18 cellular contexts compared by ENCODE assay signal in genomic region chr1:151970128-151970527, GRCh38. TPM values are rescaled to one million over a fixed set of nuclear protein-coding genes. Genes with fewer than 3 reads are reported as not detected.
DNase-seq lines count a peak whose midpoint lies in the region; ATAC-seq and TF ChIP-seq lines count a peak whose summit lies in the region.
"Had no signal": no experiment of that assay in that cellular context is flagged by ENCODE, and none has a peak within 500 bp of the region (broad histone marks: within the 10 kb centered on the region; RNA-seq: fewer than 3 reads in every experiment).

No MANE protein-coding gene starts in this region.

- peaks cover 34% of the 10 kb centered on the region for H3K4me1 Mint-ChIP-seq in activated naive CD8-positive, alpha-beta T cell treated with anti-CD3 and anti-CD28 coated beads, Interleukin-2, amount 50 U/mL, for 24 hours

- in situ Hi-C loops in GM23248 (cut with MboI) = no loop called here

- TF ChIP-seq POLR2A in esophagus squamous epithelium (IDR thresholded peaks at IDR 0.05) = no peak

- H3K4me3 ChIP-seq in GM23248 = no peak overlapping the region
- no peak overlapping the region for H3K4me3 ChIP-seq in RWPE2 (ENCODE audit: severe bottlenecking)
- no peak overlapping the region for H3K4me3 ChIP-seq in esophagus squamous epithelium
- no peak overlapping the region for H3K4me3 ChIP-seq in smooth muscle cell
- no peak overlapping the region for H3K4me3 ChIP-seq in A673 (ENCODE audit: low read depth, low read length, poor library complexity, severe bottlenecking)

- H3K27ac ChIP-seq in GM23248 (no peak overlapping the region), RWPE2 (ENCODE audit: poor library complexity, severe bottlenecking) (peak overlapping the region; percentile 73), esophagus squamous epithelium (peak overlapping the region in 3 of 4 donors; percentile 9 to 50 (median 10)), smooth muscle cell (ENCODE audit: low read depth) (no peak overlapping the region), A673 (ENCODE audit: low read depth, low read length, poor library complexity, severe bottlenecking) (no peak overlapping the region)

- H3K27me3 ChIP-seq in GM23248 (replicated peaks; ENCODE audit: insufficient read depth) = no peaks in the 10 kb centered on the region
- no peaks in the 10 kb centered on the region for H3K27me3 ChIP-seq in RWPE2 (ENCODE audit: insufficient read depth, poor library complexity, severe bottlenecking)
- no peaks in the 10 kb centered on the region for H3K27me3 ChIP-seq in esophagus squamous epithelium
- H3K27me3 ChIP-seq in smooth muscle cell (ENCODE audit: low read depth) = no peaks in the 10 kb centered on the region
- H3K27me3 ChIP-seq in A673 (replicated peaks; ENCODE audit: insufficient read depth, low read depth, low read length, poor library complexity) = peaks cover 9% of the 10 kb centered on the region

- no peak overlapping the region for H3K27ac Mint-ChIP-seq in activated naive CD8-positive, alpha-beta T cell treated with anti-CD3 and anti-CD28 coated beads, Interleukin-2, amount 50 U/mL, for 24 hours
- H3K27ac Mint-ChIP-seq: B cell had no signal

- WGBS in GM23248 (ENCODE audit: low coverage in 1 of 2, low lambda C conversion rate in 2 of 2, missing lambda C conversion rate in 2 of 2), 2 experiments = 83 to 91% methylated on average over 5 of the region's 5 CpGs
- WGBS in esophagus squamous epithelium, 2 donors = 46 to 47% methylated on average over 5 of the region's 5 CpGs
- 64% methylated on average over 5 of the region's 5 CpGs for WGBS in smooth muscle cell (ENCODE audit: low lambda C conversion rate)

- TF ChIP-seq CTCF in RWPE2 (IDR thresholded peaks at IDR 0.05; ENCODE audit: poor library complexity, severe bottlenecking) (no peak), esophagus squamous epithelium (IDR thresholded peaks at IDR 0.05) (no peak), smooth muscle cell (IDR thresholded peaks at IDR 0.05; ENCODE audit: borderline replicate concordance, insufficient read depth, poor library complexity, severe bottlenecking) (no peak), A673 (conservative IDR thresholded peaks at IDR 0.05; ENCODE audit: low read depth, low read length) (no peak)

- H3K27me3 Mint-ChIP-seq in activated naive CD8-positive, alpha-beta T cell treated with anti-CD3 and anti-CD28 coated beads, Interleukin-2, amount 50 U/mL, for 24 hours = peaks cover 11% of the 10 kb centered on the region

- no peaks in the 10 kb centered on the region for H3K36me3 Mint-ChIP-seq in activated naive CD8-positive, alpha-beta T cell treated with anti-CD3 and anti-CD28 coated beads, Interleukin-2, amount 50 U/mL, for 24 hours (ENCODE audit: low read depth)

- intact Hi-C loops in esophagus squamous epithelium (cut with DNase I) (no loop called here), A673 (cut with micrococcal nuclease; ENCODE audit: unreplicated experiment) (no loop called here)

- no peak overlapping the region for H2AFZ ChIP-seq in GM23248
- H2AFZ ChIP-seq in smooth muscle cell (ENCODE audit: low read depth) = no peak overlapping the region

- DNase-seq in GM23248 (no peak), RWPE2 (ENCODE audit: low spot score) (no peak), esophagus squamous epithelium (lab: John Stamatoyannopoulos, UW) (no peak), smooth muscle cell (lab: John Stamatoyannopoulos, UW; ENCODE audit: unreplicated experiment) (no peak), A673 (ENCODE audit: low spot score) (no peak)
- no peak for DNase-seq in activated naive CD8-positive, alpha-beta T cell treated with anti-CD3 and anti-CD28 coated beads, Interleukin-2, amount 50 U/mL, for 24 hours
- DNase-seq: COR-L47, GF-D8, GOT3, NCI-H1092 treated with DMSO at 0.1 percent for 48 hours, NCI-H146, NCI-H2081, NCI-H2171 treated with DMSO at 0.1 percent for 48 hours, NCI-H446 treated with DMSO at 0.1 percent for 48 hours, SIG-M5 had no signal

- H3F3A ChIP-seq in GM23248 (ENCODE audit: insufficient read depth) = no peaks in the 10 kb centered on the region; the same call in 1 of the 2 replicates
- peaks cover 25% of the 10 kb centered on the region for H3F3A ChIP-seq in smooth muscle cell (ENCODE audit: low read depth)

- no peaks in the 10 kb centered on the region for H3K9me2 ChIP-seq in GM23248 (ENCODE audit: insufficient read depth)

- H3K9ac ChIP-seq in GM23248 (no peak overlapping the region), smooth muscle cell (ENCODE audit: low read depth) (no peak overlapping the region)

- CTCF ChIA-PET in A673 (lab: Charles Lee) = interaction anchor here (0.6 to 1.2 kb wide), 3 partner anchors 32 to 79 kb away, joined by 3 to 4 read pairs (median 3); no protein-coding TSS in a partner anchor

- ATAC-seq in RWPE2 (ENCODE audit: low read depth) = peak; percentile 54
- ATAC-seq in activated naive CD8-positive, alpha-beta T cell treated with anti-CD3 and anti-CD28 coated beads, Interleukin-2, amount 50 U/mL, for 24 hours = no peak
- ATAC-seq in GM18517 (IDR thresholded peaks at IDR 0.05; ENCODE audit: unreplicated experiment) = no peak
- ATAC-seq: SK-N-SH treated with all-trans-retinoic acid at 6 μM for 48 hours had no signal

- H4K20me1 ChIP-seq in GM23248 (ENCODE audit: insufficient read depth) = no peaks in the 10 kb centered on the region
- no peaks in the 10 kb centered on the region for H4K20me1 ChIP-seq in smooth muscle cell (ENCODE audit: low read depth)

- H3K9me3 ChIP-seq in GM23248 (ENCODE audit: low read depth) = no peaks in the 10 kb centered on the region
- H3K9me3 ChIP-seq in RWPE2 (ENCODE audit: severe bottlenecking) = no peaks in the 10 kb centered on the region
- H3K9me3 ChIP-seq in esophagus squamous epithelium = no peaks in the 10 kb centered on the region
- no peaks in the 10 kb centered on the region for H3K9me3 ChIP-seq in smooth muscle cell (replicated peaks; ENCODE audit: low read depth)
- no peaks in the 10 kb centered on the region for H3K9me3 ChIP-seq in A673 (ENCODE audit: low read depth, low read length, poor library complexity, severe bottlenecking)

- peaks cover 21% of the 10 kb centered on the region for H3K4me1 ChIP-seq in GM23248 (ENCODE audit: insufficient read depth)
- peaks cover 52% of the 10 kb centered on the region for H3K4me1 ChIP-seq in RWPE2 (ENCODE audit: insufficient read depth, poor library complexity, severe bottlenecking)
- H3K4me1 ChIP-seq in esophagus squamous epithelium = peaks cover 12 to 75% (median 32%) of the 10 kb centered on the region in 3 donors
- peaks cover 21% of the 10 kb centered on the region for H3K4me1 ChIP-seq in smooth muscle cell (ENCODE audit: low read depth)
- H3K4me1 ChIP-seq in A673 (ENCODE audit: insufficient read depth, low read length, poor library complexity, severe bottlenecking) = peaks cover 39% of the 10 kb centered on the region

- POLR2A ChIA-PET in A673 (lab: Charles Lee; ENCODE audit: low non-redundant PET) = interaction anchor here (0.6 kb wide), 1 partner anchor 1001 kb away, joined by 5 read pairs; no protein-coding TSS in a partner anchor

- H3K4me2 ChIP-seq in GM23248 (ENCODE audit: unreplicated experiment) (peak overlapping the region; percentile 26), smooth muscle cell (peak overlapping the region; percentile 9)

- no peak overlapping the region for H3K4me3 Mint-ChIP-seq in activated naive CD8-positive, alpha-beta T cell treated with anti-CD3 and anti-CD28 coated beads, Interleukin-2, amount 50 U/mL, for 24 hours
- H3K4me3 Mint-ChIP-seq: B cell had no signal

- no peaks in the 10 kb centered on the region for H3K79me2 ChIP-seq in GM23248 (ENCODE audit: insufficient read depth)
- no peaks in the 10 kb centered on the region for H3K79me2 ChIP-seq in smooth muscle cell (ENCODE audit: low read depth)

- H3K9me3 Mint-ChIP-seq in activated naive CD8-positive, alpha-beta T cell treated with anti-CD3 and anti-CD28 coated beads, Interleukin-2, amount 50 U/mL, for 24 hours = no peaks in the 10 kb centered on the region

- H3K36me3 ChIP-seq in GM23248 (ENCODE audit: low read depth) (no peaks in the 10 kb centered on the region), RWPE2 (ENCODE audit: low read depth) (no peaks in the 10 kb centered on the region), esophagus squamous epithelium (no peaks in the 10 kb centered on the region), smooth muscle cell (ENCODE audit: low read depth) (no peaks in the 10 kb centered on the region), A673 (ENCODE audit: insufficient read depth, low read length, poor library complexity, severe bottlenecking) (no peaks in the 10 kb centered on the region)

- BruUV-seq in A673 (replicated peaks; lab: Mats Ljungman, UMichigan) = no TSS peak

RNA-seq across cellular contexts. Expression of gene S100A10, which starts 23.5 kb away (rescaled TPM):
- 60.5 and 60.7 TPM in 2 replicates for total RNA-seq in GM23248 (2014; rRNA removed; shearing (Covaris generic))
- polyA plus RNA-seq in GM23248 (2016; fragmentation: Nextera tagmentation; extraction: Ambion mirVana) (1,024 and 1,043 TPM in 2 replicates), smooth muscle cell (1,351 and 2,073 TPM in 2 replicates)
- total RNA-seq in esophagus squamous epithelium (100 to 1,000 TPM; 301 to 611 (median 447) TPM), smooth muscle cell (339 and 477 TPM in 2 replicates), A673 (2021) (34.0 and 42.4 TPM in 2 replicates)

Comparison
In these comparisons a context has a peak if more than half of its experiments do, and no peak if none do; other contexts are left out.
1. H3K27ac ChIP-seq: peak in RWPE2 (single experiment) and esophagus squamous epithelium (3 of 4); none in GM23248 (single experiment), smooth muscle cell (single experiment) and A673 (single experiment).